7 cellular contexts compared by ENCODE assay signal in the genomic region with DNA sequence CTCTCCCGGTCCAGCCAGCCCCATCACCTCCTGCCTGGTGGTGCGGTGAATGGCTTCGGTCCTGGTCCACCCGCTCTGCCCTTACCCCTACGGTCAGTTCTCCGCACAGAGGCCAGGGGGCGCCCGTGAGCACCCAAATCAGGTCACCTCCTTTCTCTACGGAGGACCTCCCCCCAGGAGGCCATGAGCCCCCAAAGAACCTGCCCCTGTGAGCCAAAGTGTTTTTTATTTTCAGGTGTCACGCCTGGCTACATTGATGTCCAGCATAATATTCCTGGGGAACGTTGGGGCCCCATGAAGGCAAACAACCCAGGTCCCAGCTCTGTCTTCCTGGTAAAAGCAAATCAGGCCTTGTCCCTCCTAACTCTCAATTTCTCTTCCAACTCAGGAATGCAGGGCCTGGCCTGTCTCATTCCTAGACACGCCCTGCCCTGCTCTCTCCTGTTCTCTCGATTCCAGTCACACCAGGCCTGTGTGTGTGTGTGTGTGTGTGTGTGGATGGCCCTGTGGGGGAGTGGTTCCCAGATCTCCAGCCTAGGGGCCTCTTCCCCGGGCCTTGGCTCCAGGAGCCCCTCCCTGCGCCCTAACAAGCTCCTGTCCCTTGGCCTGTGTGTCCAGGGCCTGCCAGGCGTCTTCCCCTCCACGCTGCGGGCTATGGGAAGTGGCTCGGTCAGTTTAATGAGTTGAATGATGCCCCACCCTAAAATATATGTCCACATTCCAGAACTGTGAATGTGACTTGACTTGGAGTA. TPM values are rescaled to one million over a fixed set of nuclear protein-coding genes. Genes with fewer than 3 reads are reported as not detected.
DNase-seq lines count a peak whose midpoint lies in the region; ATAC-seq and TF ChIP-seq lines count a peak whose summit lies in the region.

No MANE protein-coding gene starts in this region.

- peak; percentile 90 for TF ChIP-seq CTCF in GM12875 (IDR thresholded peaks at IDR 0.05; ENCODE audit: borderline replicate concordance, insufficient read depth, low read depth, low read length)
- TF ChIP-seq CTCF in endodermal cell (conservative IDR thresholded peaks at IDR 0.05): peak; percentile 92
- peak; percentile 32 for TF ChIP-seq CTCF in thoracic aorta (IDR thresholded peaks at IDR 0.05)

- no peaks in the 10 kb centered on the region for H3K9me3 Mint-ChIP-seq in activated CD4-positive, alpha-beta memory T cell treated with anti-CD3 and anti-CD28 coated beads for 36 hours
- H3K9me3 Mint-ChIP-seq in endodermal cell: no peaks in the 10 kb centered on the region
- no peaks in the 10 kb centered on the region for H3K9me3 Mint-ChIP-seq in naive B cell

- peak overlapping the region; percentile 74 for H3K27ac Mint-ChIP-seq in activated CD4-positive, alpha-beta memory T cell treated with anti-CD3 and anti-CD28 coated beads for 36 hours
- H3K27ac Mint-ChIP-seq in endodermal cell (peak overlapping the region; percentile 64), naive B cell (peak overlapping the region in 1 of 6 donors; percentile 47)

- intact Hi-C loops in activated CD4-positive, alpha-beta memory T cell treated with anti-CD3 and anti-CD28 coated beads for 36 hours (cut with micrococcal nuclease): no loop called here

- H3K9ac ChIP-seq in endodermal cell (ENCODE audit: extremely low read depth, low read length, poor library complexity, severe bottlenecking): no peak overlapping the region

- WGBS in endodermal cell (ENCODE audit: insufficient coverage in 1 of 2, insufficient read length in 1 of 2), 2 experiments: 42 to 49% methylated on average over 3 to 18 of the region's 19 CpGs

- H3K36me3 ChIP-seq in endodermal cell (ENCODE audit: control insufficient read depth, insufficient read depth, low read length): no peaks in the 10 kb centered on the region
- H3K36me3 ChIP-seq in thoracic aorta: no peaks in the 10 kb centered on the region

- H3K27me3 ChIP-seq in endodermal cell (ENCODE audit: control insufficient read depth, insufficient read depth, low read length, poor library complexity, severe bottlenecking) (no peaks in the 10 kb centered on the region), thoracic aorta (replicated peaks; ENCODE audit: insufficient read depth) (no peaks in the 10 kb centered on the region)

- H3K9me3 ChIP-seq in endodermal cell (ENCODE audit: control insufficient read depth, low read length) (no peaks in the 10 kb centered on the region), thoracic aorta (no peaks in the 10 kb centered on the region)

- no peaks in the 10 kb centered on the region for H3K36me3 Mint-ChIP-seq in activated CD4-positive, alpha-beta memory T cell treated with anti-CD3 and anti-CD28 coated beads for 36 hours
- no peaks in the 10 kb centered on the region for H3K36me3 Mint-ChIP-seq in endodermal cell (ENCODE audit: low read depth)
- H3K36me3 Mint-ChIP-seq in naive B cell: no peaks in the 10 kb centered on the region

- ATAC-seq in naive B cell (ENCODE audit: low read depth in 2 of 2) (peak; percentile 78 to 79), thoracic aorta (ENCODE audit: insufficient number of reproducible peaks, low FRiP score, low read depth) (no peak)

- POLR2A ChIA-PET in activated CD4-positive, alpha-beta memory T cell treated with anti-CD3 and anti-CD28 coated beads for 36 hours (lab: Charles Lee): interaction anchor here (0.6 to 3.1 kb wide), 3 partner anchors 9 to 481 kb away, joined by 3 to 17 read pairs (median 9); a partner anchor contains a TSS

- H3K27ac ChIP-seq in endodermal cell (ENCODE audit: low read depth, low read length): no peak overlapping the region
- no peak overlapping the region for H3K27ac ChIP-seq in thoracic aorta

- CTCF ChIA-PET in activated CD4-positive, alpha-beta memory T cell treated with anti-CD3 and anti-CD28 coated beads for 36 hours (lab: Charles Lee): interaction anchor here (0.6 to 4.4 kb wide), 10 partner anchors 8 to 50 kb away, joined by 3 to 35 read pairs (median 4); a partner anchor contains a TSS

- no peaks in the 10 kb centered on the region for H3K4me1 ChIP-seq in endodermal cell (ENCODE audit: control insufficient read depth, insufficient read depth, low read length)
- H3K4me1 ChIP-seq in thoracic aorta (ENCODE audit: control insufficient read depth in 1 of 2, low read depth in 2 of 2): no peaks in the 10 kb centered on the region

- H3K27me3 Mint-ChIP-seq in activated CD4-positive, alpha-beta memory T cell treated with anti-CD3 and anti-CD28 coated beads for 36 hours: no peaks in the 10 kb centered on the region
- H3K27me3 Mint-ChIP-seq in endodermal cell (ENCODE audit: insufficient read depth) (peaks cover 10% of the 10 kb centered on the region), naive B cell (peaks cover 6 to 14% (median 13%) of the 10 kb centered on the region in 3 donors)

- peaks cover 39% of the 10 kb centered on the region for H3K4me1 Mint-ChIP-seq in activated CD4-positive, alpha-beta memory T cell treated with anti-CD3 and anti-CD28 coated beads for 36 hours (ENCODE audit: low read depth)
- H3K4me1 Mint-ChIP-seq in endodermal cell: peaks cover 3% of the 10 kb centered on the region
- H3K4me1 Mint-ChIP-seq in naive B cell: peaks cover 9 to 16% (median 14%) of the 10 kb centered on the region in 3 donors

- no peak overlapping the region for H3K4me3 ChIP-seq in GM12875 (ENCODE audit: low read depth, low read length)
- no peak overlapping the region for H3K4me3 ChIP-seq in endodermal cell (ENCODE audit: low read length)
- H3K4me3 ChIP-seq in thoracic aorta: no peak overlapping the region

- DNase-seq in NAMALWA (ENCODE audit: low spot score) (peak; percentile 81), endodermal cell (peak; percentile 95), naive B cell (peak; percentile 54), thoracic aorta (ENCODE audit: low spot score) (no peak), NCI-H1105 treated with DMSO at 0.1 percent for 48 hours (lab: John Stamatoyannopoulos, UW) (no peak)
- peak; percentile 85 for DNase-seq in activated CD4-positive, alpha-beta memory T cell treated with anti-CD3 and anti-CD28 coated beads for 36 hours

- H3K4me3 Mint-ChIP-seq in activated CD4-positive, alpha-beta memory T cell treated with anti-CD3 and anti-CD28 coated beads for 36 hours: no peak overlapping the region
- H3K4me3 Mint-ChIP-seq in endodermal cell: no peak overlapping the region
- peak overlapping the region in 1 of 8 donors; percentile 15 for H3K4me3 Mint-ChIP-seq in naive B cell

RNA-seq across cellular contexts. Expression of a gene that starts 9.7 kb away (rescaled TPM):
- total RNA-seq in activated CD4-positive, alpha-beta memory T cell treated with anti-CD3 and anti-CD28 coated beads for 36 hours: 10 to 100 TPM; 31.5 to 35.2 TPM
- 10 to 100 TPM; 68.6 to 72.6 TPM for total RNA-seq in endodermal cell
- polyA plus RNA-seq in endodermal cell (2013, experiment 1 of 2): 60.1 TPM
- 55.9 TPM for polyA plus RNA-seq in endodermal cell (2013, experiment 2 of 2)
- 10 to 100 TPM in 1 of 6 donors, 1 to 10 TPM in 5; 6.9 to 10.3 (median 7.5) TPM for polyA plus RNA-seq in naive B cell (ENCODE audit: low read depth in 6 of 6)
- 10 to 100 TPM; 56.4 to 77.8 TPM for total RNA-seq in thoracic aorta

RNA-seq across cellular contexts. Expression of a gene that starts 12.5 kb away (rescaled TPM):
- 10 to 100 TPM; 71.2 to 76.5 TPM for total RNA-seq in activated CD4-positive, alpha-beta memory T cell treated with anti-CD3 and anti-CD28 coated beads for 36 hours
- total RNA-seq in endodermal cell (10 to 100 TPM; 66.1 to 70.0 TPM), thoracic aorta (10 to 100 TPM; 50.1 to 50.6 TPM)
- polyA plus RNA-seq in endodermal cell (2013, experiment 1 of 2): 62.8 TPM
- 56.0 TPM for polyA plus RNA-seq in endodermal cell (2013, experiment 2 of 2)
- polyA plus RNA-seq in naive B cell (ENCODE audit: low read depth in 6 of 6): 100 to 1,000 TPM in 2 of 6 donors, 10 to 100 TPM in 4; 73.1 to 113 (median 75.9) TPM

RNA-seq across cellular contexts. Expression of a gene that starts 23.7 kb away (rescaled TPM):
- 100 to 1,000 TPM; 120 TPM for total RNA-seq in activated CD4-positive, alpha-beta memory T cell treated with anti-CD3 and anti-CD28 coated beads for 36 hours
- total RNA-seq in endodermal cell (100 to 1,000 TPM; 127 to 140 TPM), thoracic aorta (10 to 100 TPM; 35.6 to 37.6 TPM)
- polyA plus RNA-seq in endodermal cell (2013, experiment 1 of 2): 108 TPM
- polyA plus RNA-seq in endodermal cell (2013, experiment 2 of 2): 101 TPM
- 100 to 1,000 TPM in 5 of 6 donors, 10 to 100 TPM in 1; 95.6 to 169 (median 116) TPM for polyA plus RNA-seq in naive B cell (ENCODE audit: low read depth in 6 of 6)

RNA-seq across cellular contexts. Expression of a gene that starts 30.5 kb away (rescaled TPM):
- under 1 TPM; 0.29 to 0.41 TPM for total RNA-seq in activated CD4-positive, alpha-beta memory T cell treated with anti-CD3 and anti-CD28 coated beads for 36 hours
- total RNA-seq in endodermal cell (1 to 10 TPM in 1 of 2 donors, under 1 TPM in 1; 0.81 to 1.0 TPM), thoracic aorta (1 to 10 TPM in 1 of 2 donors, not detected in 1; 2.8 TPM)
- polyA plus RNA-seq in endodermal cell (2013, experiment 1 of 2): not detected
- polyA plus RNA-seq in endodermal cell (2013, experiment 2 of 2): 0.37 TPM
- not detected for polyA plus RNA-seq in naive B cell (ENCODE audit: low read depth in 6 of 6)

Comparison
In these comparisons a context has a peak if more than half of its experiments do, and no peak if none do; other contexts are left out.
1. CTCF ChIP-seq: peak in every context shown above with its lines; median percentile 92 in endodermal cell; 90 in GM12875; 32 in thoracic aorta.
2. DNase-seq: peak in NAMALWA (single experiment), activated CD4-positive, alpha-beta memory T cell treated with anti-CD3 and anti-CD28 coated beads for 36 hours (single experiment), endodermal cell (single experiment) and naive B cell (single experiment); none in thoracic aorta (single experiment) and NCI-H1105 treated with DMSO at 0.1 percent for 48 hours (single experiment).